19 cellular contexts compared by ENCODE assay signal in the genomic region with DNA sequence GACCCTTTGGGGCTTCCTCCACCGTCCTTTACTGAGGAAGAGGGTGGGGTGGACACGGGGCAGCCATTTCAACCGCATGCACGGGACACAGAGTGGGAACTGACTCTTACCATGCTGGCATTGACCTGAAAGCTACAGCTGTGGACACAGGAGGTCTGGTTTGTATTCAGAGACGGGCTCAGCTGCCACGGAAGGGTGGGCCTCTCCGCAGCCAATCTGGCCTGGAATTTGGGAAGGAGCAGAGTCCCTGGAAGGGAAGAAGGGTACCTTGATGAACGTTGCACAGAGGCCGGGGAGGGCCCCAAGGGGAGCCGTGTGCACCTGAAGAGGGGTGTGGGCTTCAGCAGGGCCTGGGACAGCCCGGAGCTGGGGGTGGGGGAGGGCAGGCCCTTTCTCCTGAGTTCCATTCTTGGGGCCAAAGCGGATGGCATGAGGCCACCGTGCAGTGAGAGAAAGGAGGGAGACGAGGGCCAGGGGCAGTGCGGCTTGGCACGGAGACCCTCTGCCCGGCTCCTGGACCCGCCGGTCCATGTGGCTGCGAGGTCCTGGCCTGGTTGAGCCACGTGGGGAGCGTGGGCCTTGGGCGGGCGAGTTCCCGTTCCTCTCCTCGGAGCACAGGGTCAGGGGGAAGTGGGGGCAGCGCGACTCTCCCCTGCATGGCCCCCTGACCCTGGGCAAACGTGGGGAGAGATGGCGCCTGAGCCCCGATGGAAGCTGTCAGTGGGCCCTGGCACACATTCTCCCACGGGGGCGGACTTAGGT. TPM values are rescaled to one million over a fixed set of nuclear protein-coding genes. Genes with fewer than 3 reads are reported as not detected.
DNase-seq lines count a peak whose midpoint lies in the region; ATAC-seq, FAIRE-seq and TF ChIP-seq lines count a peak whose summit lies in the region.
"Had no signal": no experiment of that assay in that cellular context is flagged by ENCODE, and none has a peak within 500 bp of the region (broad histone marks: within the 10 kb centered on the region; RNA-seq: fewer than 3 reads in every experiment).

No MANE protein-coding gene starts in this region.

- TF ChIP-seq RAD21 in A549 (conservative IDR thresholded peaks at IDR 0.05 in 1 of 2, IDR thresholded peaks at IDR 0.05 in 1 of 2), result no peak

- H3K36me3 ChIP-seq in PC-9 (ENCODE audit: low read depth) (peaks cover 30% of the 10 kb centered on the region), ascending aorta (peaks cover 8 to 11% of the 10 kb centered on the region in 2 donors)

- no peak overlapping the region for H2AFZ ChIP-seq in PC-9

- H4K20me1 ChIP-seq in PC-9 (ENCODE audit: insufficient read depth), result 0 out of 2 replicates have a peak, but pooled peaks cover 19% of the 10 kb centered on the region

- no peak for DNase-seq in A549 (ENCODE audit: low read depth in 1 of 2, low spot score in 1 of 2)
- DNase-seq in PC-9, result no peak
- DNase-seq in left ventricle myocardium superior, result no peak
- DNase-seq in omental fat pad (ENCODE audit: low spot score), result no peak
- DNase-seq in hepatic stellate cell (ENCODE audit: low spot score), result no peak
- no peak for DNase-seq in H4 (ENCODE audit: low spot score)
- no peak for DNase-seq in ascending aorta (ENCODE audit: low spot score in 2 of 2)
- DNase-seq: activated effector memory CD4-positive, alpha-beta T cell treated with Interleukin-2 at 50 U/mL for 16 hours; CD4-positive, alpha-beta memory T cell; cortex of kidney; GOT3; naive B cell; NCI-H2081 treated with DMSO at 0.1 percent for 48 hours; NCI-H526 treated with DMSO at 0.1 percent for 48 hours had no signal

- CTCF ChIA-PET in A549 (lab: Yijun Ruan, JAX) (interaction anchor here (1.0 to 24.1 kb wide), 8 partner anchors 9 to 154 kb away, joined by 3 to 544 read pairs (median 8); partner anchors contain the start of gene TNFAIP2), PC-9 (lab: Charles Lee) (interaction anchor here (0.6 to 3.1 kb wide), 5 partner anchors 11 to 1053 kb away, joined by 3 to 16 read pairs (median 4); no protein-coding TSS in a partner anchor)

- peaks cover 18% of the 10 kb centered on the region for H3K79me2 ChIP-seq in PC-9 (ENCODE audit: low read depth)

- BruUV-seq in PC-9 (replicated peaks; lab: Mats Ljungman, UMichigan), result no TSS peak

- peak overlapping the region; percentile 78 to 95 for H3K27ac ChIP-seq in A549
- peak overlapping the region; percentile 85 for H3K27ac ChIP-seq in PC-9
- no peak overlapping the region for H3K27ac ChIP-seq in ascending aorta

- intact Hi-C loops in PC-9 (cut with micrococcal nuclease; ENCODE audit: unreplicated experiment), result loop anchor here (2.0 kb wide), 1 partner anchor 47 kb away; no protein-coding TSS in a partner anchor
- intact Hi-C loops in left ventricle myocardium superior (cut with micrococcal nuclease), result no loop called here
- intact Hi-C loops in ascending aorta (cut with DNase I), result no loop called here

- H3K4me1 ChIP-seq in A549 (peaks cover 66% of the 10 kb centered on the region), PC-9 (replicated peaks; ENCODE audit: insufficient read depth) (peaks cover 75% of the 10 kb centered on the region), ascending aorta (no peaks in the 10 kb centered on the region)

- FAIRE-seq in A549 (lab: Jason Lieb, UNC), result no peak
- FAIRE-seq: A204.1, GM12892 had no signal

- peaks cover 94% of the 10 kb centered on the region for H3F3A ChIP-seq in PC-9 (ENCODE audit: insufficient read depth, low read depth)

- TF ChIP-seq EP300 in A549 (IDR thresholded peaks at IDR 0.05), result no peak

- no peak overlapping the region for H3K4me3 ChIP-seq in A549
- H3K4me3 ChIP-seq in PC-9, result no peak overlapping the region
- no peak overlapping the region for H3K4me3 ChIP-seq in ascending aorta

- WGBS in A549 (ENCODE audit: missing lambda C conversion rate), result 71% methylated on average over 28 of the region's 33 CpGs

- peak overlapping the region; percentile 47; the same call in 2 of the 3 replicates for H3K4me2 ChIP-seq in A549
- H3K4me2 ChIP-seq in PC-9, result peak overlapping the region; percentile 55; the same call in 1 of the 2 replicates

- ATAC-seq in A549 (peak in 1 of 2 experiments; percentile 13; a peak in 3 of 6 replicates), left ventricle myocardium superior (peak; percentile 17), omental fat pad (ENCODE audit: low FRiP score) (peak; percentile 1), HG02884 (IDR thresholded peaks at IDR 0.05; ENCODE audit: unreplicated experiment) (no peak)

- no peaks in the 10 kb centered on the region for H3K9me2 ChIP-seq in PC-9 (ENCODE audit: insufficient read depth)

- TF ChIP-seq POLR2A in A549 (IDR thresholded peaks at IDR 0.05; ENCODE audit: low read length), result no peak

- no peaks in the 10 kb centered on the region for H3K27me3 ChIP-seq in PC-9 (ENCODE audit: insufficient read depth, low read depth)
- H3K27me3 ChIP-seq in ascending aorta, result peaks cover 3% of the 10 kb centered on the region

- no peaks in the 10 kb centered on the region for H3K9me3 ChIP-seq in A549
- no peaks in the 10 kb centered on the region for H3K9me3 ChIP-seq in PC-9 (ENCODE audit: insufficient read depth, low read depth)
- no peaks in the 10 kb centered on the region for H3K9me3 ChIP-seq in ascending aorta

- TF ChIP-seq CTCF in A549 (IDR thresholded peaks at IDR 0.05), result no peak
- TF ChIP-seq CTCF in PC-9 (conservative IDR thresholded peaks at IDR 0.05), result no peak
- TF ChIP-seq CTCF in omental fat pad (IDR thresholded peaks at IDR 0.05), result no peak
- TF ChIP-seq CTCF in ascending aorta (IDR thresholded peaks at IDR 0.05), result no peak

- POLR2A ChIA-PET in A549 (lab: Yijun Ruan, JAX), result interaction anchor here (1.0 to 1.4 kb wide), 2 partner anchors 15 to 34 kb away, joined by 3 to 6 read pairs; no protein-coding TSS in a partner anchor
- POLR2A ChIA-PET in PC-9 (lab: Charles Lee; ENCODE audit: unreplicated experiment), result interaction anchor here (0.6 to 1.7 kb wide), 2 partner anchors 23 to 28 kb away, joined by 3 to 14 read pairs; no protein-coding TSS in a partner anchor

TF ChIP-seq in A549, 52 proteins besides CTCF, POLR2A, EP300 and RAD21 (continues in another document):
- TF ChIP-seq BHLHE40 (IDR thresholded peaks at IDR 0.05; ENCODE audit: low read depth, low read length) (no peak), ZNF302 (CRISPR knock-in tag; IDR thresholded peaks at IDR 0.05) (no peak; the same call in 1 of the 2 replicates), KDM5A (IDR thresholded peaks at IDR 0.05) (no peak), CBX8 (IDR thresholded peaks at IDR 0.05) (no peak), NPAS2 (CRISPR knock-in tag; IDR thresholded peaks at IDR 0.05; ENCODE audit: borderline replicate concordance) (no peak), FOSB (CRISPR knock-in tag; IDR thresholded peaks at IDR 0.05) (peak; percentile 79), JUNB (IDR thresholded peaks at IDR 0.05) (no peak), MAFK (IDR thresholded peaks at IDR 0.05; ENCODE audit: partially characterized antibody) (no peak), CBX2 (IDR thresholded peaks at IDR 0.05; ENCODE audit: borderline replicate concordance, low read depth) (no peak), TP53 (CRISPR knock-in tag; IDR thresholded peaks at IDR 0.05) (no peak), CEBPB (IDR thresholded peaks at IDR 0.05) (no peak), RNF2 (IDR thresholded peaks at IDR 0.05; ENCODE audit: borderline replicate concordance, low read depth) (no peak), CHD4 (IDR thresholded peaks at IDR 0.05; ENCODE audit: borderline replicate concordance) (no peak), JUN (IDR thresholded peaks at IDR 0.05) (peak in 1 of 2 experiments; percentile 76; a peak in 3 of 5 replicates), FOXS1 (CRISPR knock-in tag; IDR thresholded peaks at IDR 0.05) (no peak)
- TF ChIP-seq, protein P1, sequence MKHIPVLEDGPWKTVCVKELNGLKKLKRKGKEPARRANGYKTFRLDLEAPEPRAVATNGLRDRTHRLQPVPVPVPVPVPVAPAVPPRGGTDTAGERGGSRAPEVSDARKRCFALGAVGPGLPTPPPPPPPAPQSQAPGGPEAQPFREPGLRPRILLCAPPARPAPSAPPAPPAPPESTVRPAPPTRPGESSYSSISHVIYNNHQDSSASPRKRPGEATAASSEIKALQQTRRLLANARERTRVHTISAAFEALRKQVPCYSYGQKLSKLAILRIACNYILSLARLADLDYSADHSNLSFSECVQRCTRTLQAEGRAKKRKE (CRISPR knock-in tag; IDR thresholded peaks at IDR 0.05; ENCODE audit: low read depth), result no peak

RNA-seq across cellular contexts. Expression of gene TNFAIP2, which starts 14.6 kb away (rescaled TPM):
- polyA plus RNA-seq in A549 (2011; rRNA removed) (222 and 249 TPM in 2 replicates), A549 (2017; fragmentation: RNase III; extraction: RNeasy Plus Mini Kit Qiagen cat#74134 plus additional on column Dnase treatment) (254 to 344 TPM (median 332 TPM) in 3 replicates)
- polyA plus RNA-seq in A549 (2012; cell fraction: cytosol; rRNA removed), result 330 and 432 TPM in 2 replicates
- 944 and 1,061 TPM in 2 replicates for polyA plus RNA-seq in A549 (2012; cell fraction: nucleus; rRNA removed)
- polyA minus RNA-seq in A549 (2011; rRNA and poly(A)+ RNA removed), result 229 and 304 TPM in 2 replicates
- total RNA-seq in PC-9 (2021) (291 and 366 TPM in 2 replicates), left ventricle myocardium superior (50.5 TPM), omental fat pad (100 to 1,000 TPM in 3 of 4 donors, 10 to 100 TPM in 1; 56.0 to 215 (median 144) TPM), ascending aorta (133 TPM)
- 0.41 and 5.3 TPM in 2 replicates for total RNA-seq in H4 (2014; rRNA removed; shearing (Covaris generic))
- polyA plus RNA-seq: CD4-positive, alpha-beta memory T cell had no signal

RNA-seq across cellular contexts. Expression of gene EXOC3L4, which starts 43.4 kb away (rescaled TPM):
- polyA plus RNA-seq in A549 (2011; rRNA removed), result 0.94 and 1.5 TPM in 2 replicates
- polyA plus RNA-seq in A549 (2012; cell fraction: cytosol; rRNA removed), result 4.3 and 7.2 TPM in 2 replicates
- polyA plus RNA-seq in A549 (2012; cell fraction: nucleus; rRNA removed), result 15.2 and 17.0 TPM in 2 replicates
- 4.3 to 4.9 TPM (median 4.7 TPM) in 3 replicates for polyA plus RNA-seq in A549 (2017; fragmentation: RNase III; extraction: RNeasy Plus Mini Kit Qiagen cat#74134 plus additional on column Dnase treatment)
- 1.2 and 2.7 TPM in 2 replicates for polyA minus RNA-seq in A549 (2011; rRNA and poly(A)+ RNA removed)
- total RNA-seq in PC-9 (2021), result 0.38 and 1.7 TPM in 2 replicates
- total RNA-seq in left ventricle myocardium superior, result 0.42 TPM
- total RNA-seq in omental fat pad, result 1 to 10 TPM in 2 of 4 donors, under 1 TPM in 1, not detected in 1; 0.93 to 5.2 (median 1.3) TPM
- not detected in 2 replicates for total RNA-seq in H4 (2014; rRNA removed; shearing (Covaris generic))
- total RNA-seq in ascending aorta, result not detected
- total RNA-seq: CD4-positive, alpha-beta memory T cell; pulmonary artery endothelial cell had no signal
- polyA plus RNA-seq: CD4-positive, alpha-beta memory T cell had no signal

RNA-seq across cellular contexts. Expression of gene LBHD2, which starts 53.9 kb away (rescaled TPM):
- not detected in 2 replicates for polyA plus RNA-seq in A549 (2011; rRNA removed)
- polyA plus RNA-seq in A549 (2012; cell fraction: cytosol; rRNA removed), result 0.06 and 0.08 TPM in 2 replicates
- not detected in 2 replicates for polyA plus RNA-seq in A549 (2012; cell fraction: nucleus; rRNA removed)
- polyA plus RNA-seq in A549 (2017; fragmentation: RNase III; extraction: RNeasy Plus Mini Kit Qiagen cat#74134 plus additional on column Dnase treatment), result not detected in 3 replicates
- polyA minus RNA-seq in A549 (2011; rRNA and poly(A)+ RNA removed), result not detected in 2 replicates
- 0.52 and 0.78 TPM in 2 replicates for total RNA-seq in PC-9 (2021)
- total RNA-seq in left ventricle myocardium superior, result not detected
- 1 to 10 TPM in 1 of 4 donors, not detected in 3; 6.3 TPM for total RNA-seq in omental fat pad
- total RNA-seq in H4 (2014; rRNA removed; shearing (Covaris generic)), result not detected in 2 replicates
- total RNA-seq in ascending aorta, result not detected
- total RNA-seq: CD4-positive, alpha-beta memory T cell; esophagus mucosa; pulmonary artery endothelial cell had no signal
- polyA plus RNA-seq: CD4-positive, alpha-beta memory T cell had no signal

Comparison
In these comparisons a context has a peak if more than half of its experiments do, and no peak if none do; other contexts are left out.
1. H3K27ac ChIP-seq: peak in A549 (2 of 2) and PC-9 (single experiment); none in ascending aorta (0 of 2).